9 cellular contexts compared by ENCODE assay signal in genomic region chr5:87300744-87301143, GRCh38. TPM values are rescaled to one million over a fixed set of nuclear protein-coding genes. Genes with fewer than 3 reads are reported as not detected.
DNase-seq lines count a peak whose midpoint lies in the region; ATAC-seq, FAIRE-seq and TF ChIP-seq lines count a peak whose summit lies in the region.
"Had no signal": no experiment of that assay in that cellular context is flagged by ENCODE, and none has a peak within 500 bp of the region (broad histone marks: within the 10 kb centered on the region; RNA-seq: fewer than 3 reads in every experiment).

No MANE protein-coding gene starts in this region.

- ATAC-seq in HG02981 (IDR thresholded peaks at IDR 0.05; ENCODE audit: unreplicated experiment), result peak; percentile 44
- ATAC-seq in HepG2, result no peak; the same call in 2 of the 3 replicates
- ATAC-seq in aorta (ENCODE audit: low FRiP score), result peak; percentile 62
- ATAC-seq in HG02973 (IDR thresholded peaks at IDR 0.05; ENCODE audit: unreplicated experiment), result no peak

- no peak overlapping the region for H2AFZ ChIP-seq in HepG2 (ENCODE audit: low read length)

- in situ Hi-C loops in HepG2 (cut with HindIII; ENCODE audit: extremely low pct_ligation_motif_present, low pct_unique_long_range_greater_than_20kb), result no loop called here

- DNase-seq in AG08395 (ENCODE audit: low spot score) (peak; percentile 89), activated T-cell treated with anti-CD3 and anti-CD28 coated beads for 48 hours (ENCODE audit: low read depth) (peak; percentile 31), HepG2 (ENCODE audit: low spot score) (peak; percentile 13), aorta (peak in 1 of 2 donors; percentile 51), GF-D8 (lab: John Stamatoyannopoulos, UW) (no peak), immature natural killer cell (no peak)

- H3K27ac Mint-ChIP-seq in immature natural killer cell, result peak overlapping the region in 3 of 6 donors; percentile 34 to 48 (median 36)

- H3K27ac ChIP-seq in HepG2 (ENCODE audit: extremely low read length, insufficient read depth, low read length) (no peak overlapping the region), aorta (ENCODE audit: low read depth in 1 of 2, low read length in 2 of 2) (no peak overlapping the region)

- CTCF ChIA-PET in HepG2 (lab: Yijun Ruan, JAX; ENCODE audit: low intra/inter-chr PET ratio, low total read pairs), result no interaction called here

- peaks cover 32% of the 10 kb centered on the region for H3K79me2 ChIP-seq in HepG2 (ENCODE audit: insufficient read depth, low read length)

- peaks cover 59 to 86% of the 10 kb centered on the region in 2 donors for H3K4me1 Mint-ChIP-seq in immature natural killer cell

- TF ChIP-seq EP300 in HepG2 (IDR thresholded peaks at IDR 0.05; ENCODE audit: low read depth in 2 of 2, low read length in 2 of 2), result no peak
- TF ChIP-seq EP300 in HepG2 (CRISPR knock-in tag; IDR thresholded peaks at IDR 0.05; ENCODE audit: borderline replicate concordance), result no peak

- no peak overlapping the region for H3K4me3 Mint-ChIP-seq in immature natural killer cell
- H3K4me3 Mint-ChIP-seq: dendritic cell treated with granulocyte-macrophage colony-stimulating factor and Interleukin-4, amounts not matched to agents 40 ng/mL and 50 ng/mL, for 4 days had no signal

- peaks cover 12 to 22% (median 13%) of the 10 kb centered on the region in 3 donors for H3K36me3 Mint-ChIP-seq in immature natural killer cell

- no peak for FAIRE-seq in HepG2 (lab: Jason Lieb, UNC)

- H3K4me2 ChIP-seq in HepG2 (ENCODE audit: low read depth, low read length), result no peak overlapping the region

- peaks cover 0 to 2% (median 0%) of the 10 kb centered on the region in 3 donors for H3K27me3 Mint-ChIP-seq in immature natural killer cell (ENCODE audit: low read depth in 3 of 3)
- H3K27me3 Mint-ChIP-seq: dendritic cell treated with granulocyte-macrophage colony-stimulating factor and Interleukin-4, amounts not matched to agents 40 ng/mL and 50 ng/mL, for 4 days had no signal

- intact Hi-C loops in HepG2 (cut with micrococcal nuclease; ENCODE audit: unreplicated experiment), result no loop called here
- intact Hi-C loops in aorta (cut with DNase I), result no loop called here

- no peak for TF ChIP-seq RAD21 in HepG2 (CRISPR knock-in tag; IDR thresholded peaks at IDR 0.05)

- H3K4me1 ChIP-seq in HepG2 (ENCODE audit: insufficient read depth, low read length), result peaks cover 14% of the 10 kb centered on the region
- peaks cover 0 to 2% of the 10 kb centered on the region in 2 donors for H3K4me1 ChIP-seq in aorta (ENCODE audit: control insufficient read depth in 1 of 2, insufficient read depth in 2 of 2, low read length in 2 of 2)

- 93% methylated on average over 2 of the region's 2 CpGs for WGBS in HepG2 (ENCODE audit: low lambda C conversion rate)
- WGBS in aorta, 2 donors, result 50 to 51% methylated on average over 2 of the region's 2 CpGs

- H3K9ac ChIP-seq in HepG2 (ENCODE audit: insufficient read depth, low read depth, low read length), result no peak overlapping the region

- peaks cover 4% of the 10 kb centered on the region; the same call in 1 of the 2 replicates for H4K20me1 ChIP-seq in HepG2 (ENCODE audit: insufficient read depth, low read length)

- H3K36me3 ChIP-seq in HepG2 (replicated peaks in 1 of 2; ENCODE audit: control insufficient read depth in 1 of 2, insufficient read depth in 2 of 2, low read length in 2 of 2) (peaks cover 2 to 15% of the 10 kb centered on the region in 2 experiments; a peak in 3 of 5 replicates), aorta (ENCODE audit: control insufficient read depth in 1 of 2, insufficient read depth in 2 of 2, low read length in 1 of 2) (peaks cover under 1 to 3% of the 10 kb centered on the region in 2 donors)

- no peak overlapping the region for H3K4me3 ChIP-seq in HepG2 (replicated peaks in 1 of 3; ENCODE audit: insufficient read depth in 1 of 3, low read depth in 2 of 3, low read length in 3 of 3)
- H3K4me3 ChIP-seq in aorta (ENCODE audit: low read length in 2 of 2), result no peak overlapping the region

- no peaks in the 10 kb centered on the region for H3K9me3 Mint-ChIP-seq in immature natural killer cell

- POLR2A ChIA-PET in HepG2 (lab: Yijun Ruan, JAX), result no interaction called here

- no TSS peak for BruUV-seq in HepG2 (replicated peaks; lab: Mats Ljungman, UMichigan)

- no peak for TF ChIP-seq CTCF in HepG2 (CRISPR knock-in tag; IDR thresholded peaks at IDR 0.05)

- H3K9me3 ChIP-seq in HepG2 (ENCODE audit: low read length) (no peaks in the 10 kb centered on the region), aorta (ENCODE audit: control insufficient read depth, low read length) (no peaks in the 10 kb centered on the region)

- TF ChIP-seq POLR2A in HepG2 (IDR thresholded peaks at IDR 0.05; ENCODE audit: insufficient read depth in 1 of 2, low read depth in 2 of 2, low read length in 2 of 2), result no peak

- H3K27me3 ChIP-seq in HepG2 (ENCODE audit: control insufficient read depth in 1 of 2, insufficient read depth in 2 of 2, low read length in 2 of 2) (no peaks in the 10 kb centered on the region), aorta (ENCODE audit: control insufficient read depth in 1 of 2, insufficient read depth in 2 of 2, low read length in 1 of 2) (no peaks in the 10 kb centered on the region)

TF ChIP-seq in HepG2, 621 proteins besides CTCF, POLR2A, EP300 and RAD21:
- TF ChIP-seq FOSL2 (CRISPR knock-in tag; IDR thresholded peaks at IDR 0.05) (peak; percentile 48), HMGA1 (CRISPR knock-in tag; conservative IDR thresholded peaks at IDR 0.05) (no peak)
TF ChIP-seq in HepG2: peak in this region for 1.

RNA-seq across cellular contexts. Expression of gene RASA1, which starts 33.1 kb away (rescaled TPM):
- total RNA-seq in HepG2 (2016; rRNA removed; fragmentation: Illumina TruSeq; extraction: Trizol) (19.5 and 23.4 TPM in 2 replicates), aorta (10 to 100 TPM; 25.3 to 33.6 TPM)
- total RNA-seq in HepG2 (2016; cell fraction: cytosol; rRNA removed; fragmentation: Illumina TruSeq; extraction: Trizol; ENCODE audit: low read depth), result 4.1 and 4.5 TPM in 2 replicates
- 19.3 and 22.1 TPM in 2 replicates for total RNA-seq in HepG2 (2016; cell fraction: insoluble cytoplasmic fraction; rRNA removed; fragmentation: Illumina TruSeq; extraction: Trizol)
- total RNA-seq in HepG2 (2016; cell fraction: membrane; rRNA removed; fragmentation: Illumina TruSeq; extraction: Trizol), result 6.9 and 8.2 TPM in 2 replicates
- total RNA-seq in HepG2 (2016; cell fraction: nucleus; rRNA removed; fragmentation: Illumina TruSeq; extraction: Trizol), result 22.0 and 22.2 TPM in 2 replicates
- polyA plus RNA-seq in HepG2 (2011; rRNA removed) (17.7 and 20.5 TPM in 2 replicates), aorta (10 to 100 TPM in 1 of 2 donors, 1 to 10 TPM in 1; 9.3 to 22.1 TPM), immature natural killer cell (1 to 10 TPM; 1.7 to 8.7 (median 4.0) TPM)
- polyA plus RNA-seq in HepG2 (2011; cell fraction: cytosol; rRNA removed), result 8.3 and 12.5 TPM in 2 replicates
- polyA plus RNA-seq in HepG2 (2011; cell fraction: nucleus; rRNA removed), result 16.9 and 18.3 TPM in 2 replicates
- polyA plus RNA-seq in HepG2 (2012), result 13.9 and 17.0 TPM in 2 replicates
- 0.42 and 0.60 TPM in 2 replicates for polyA plus RNA-seq in HepG2 (2016; cell fraction: cytosol; fragmentation: Illumina TruSeq; extraction: Trizol; ENCODE audit: low read depth)
- 17.7 and 18.8 TPM in 2 replicates for polyA plus RNA-seq in HepG2 (2016; cell fraction: insoluble cytoplasmic fraction; fragmentation: Illumina TruSeq; extraction: Trizol; ENCODE audit: low read depth)
- 2.2 and 2.5 TPM in 2 replicates for polyA plus RNA-seq in HepG2 (2016; cell fraction: membrane; fragmentation: Illumina TruSeq; extraction: Trizol; ENCODE audit: low read depth)
- polyA plus RNA-seq in HepG2 (2016; cell fraction: nucleus; fragmentation: Illumina TruSeq; extraction: Trizol; ENCODE audit: insufficient read depth, low read depth), result 18.8 and 21.9 TPM in 2 replicates
- polyA minus RNA-seq in HepG2 (2011; rRNA and poly(A)+ RNA removed; ENCODE audit: low replicate concordance), result 9.7 and 11.4 TPM in 2 replicates
- 11.5 and 12.7 TPM in 2 replicates for polyA minus RNA-seq in HepG2 (2011; cell fraction: cytosol; rRNA and poly(A)+ RNA removed)
- polyA minus RNA-seq in HepG2 (2011; cell fraction: nucleus; rRNA and poly(A)+ RNA removed), result 45.9 and 50.9 TPM in 2 replicates

Comparison
In these comparisons a context has a peak if more than half of its experiments do, and no peak if none do; other contexts are left out.
1. DNase-seq: peak in AG08395 (single experiment), activated T-cell treated with anti-CD3 and anti-CD28 coated beads for 48 hours (single experiment) and HepG2 (single experiment); none in GF-D8 (single experiment) and immature natural killer cell (0 of 3).
2. ATAC-seq: peak in HG02981 (single experiment) and aorta (single experiment); none in HepG2 (single experiment) and HG02973 (single experiment).